26 cellular contexts compared by ENCODE assay signal in genomic region chr3:15391007-15391406, GRCh38. TPM values are rescaled to one million over a fixed set of nuclear protein-coding genes. Genes with fewer than 3 reads are reported as not detected.
A peak's percentile ranks its signal among the peaks of the same experiment; 100 is the strongest.
DNase-seq lines count a peak whose midpoint lies in the region; ATAC-seq, FAIRE-seq and TF ChIP-seq lines count a peak whose summit lies in the region.
"Had no signal": no experiment of that assay in that cellular context is flagged by ENCODE, and none has a peak within 500 bp of the region (broad histone marks: within the 10 kb centered on the region; RNA-seq: fewer than 3 reads in every experiment).

No MANE protein-coding gene starts in this region.

- no peaks in the 10 kb centered on the region for H3K79me1 ChIP-seq in mesenchymal stem cell (replicated peaks; ENCODE audit: low read length, poor library complexity, severe bottlenecking)

- no peak overlapping the region for H4K8ac ChIP-seq in mesenchymal stem cell (ENCODE audit: low read length)

- H2BK15ac ChIP-seq in mesenchymal stem cell (ENCODE audit: low read depth, poor library complexity, severe bottlenecking): no peak overlapping the region

- H2BK120ac ChIP-seq in mesenchymal stem cell (ENCODE audit: low read depth, low read length): no peak overlapping the region

- no peak for FAIRE-seq in kidney (lab: Jason Lieb, UNC)
- FAIRE-seq: A549, GM12892, H54 had no signal

- H3K27me3 Mint-ChIP-seq in stimulated activated naive B cell treated with anti-CD40 and anti-IgM and Interleukin-4, amounts not matched to agents 10 μg/mL and 1 μg/mL and 100 μg/mL, for 72 hours: no peaks in the 10 kb centered on the region
- no peaks in the 10 kb centered on the region for H3K27me3 Mint-ChIP-seq in type B pancreatic cell

- H3K36me3 Mint-ChIP-seq in stimulated activated naive B cell treated with anti-CD40 and anti-IgM and Interleukin-4, amounts not matched to agents 10 μg/mL and 1 μg/mL and 100 μg/mL, for 72 hours: peaks cover 6 to 20% of the 10 kb centered on the region in 2 donors
- peaks cover 8% of the 10 kb centered on the region for H3K36me3 Mint-ChIP-seq in type B pancreatic cell
- H3K36me3 Mint-ChIP-seq: CD8-positive, alpha-beta T cell had no signal

- no peak overlapping the region for H3K4me3 Mint-ChIP-seq in stimulated activated naive B cell treated with anti-CD40 and anti-IgM and Interleukin-4, amounts not matched to agents 10 μg/mL and 1 μg/mL and 100 μg/mL, for 72 hours
- no peak overlapping the region for H3K4me3 Mint-ChIP-seq in type B pancreatic cell
- H3K4me3 Mint-ChIP-seq: CD8-positive, alpha-beta T cell had no signal

- H2BK12ac ChIP-seq in mesenchymal stem cell (ENCODE audit: low read length in 2 of 2): no peak overlapping the region

- H3K4me3 ChIP-seq in mesenchymal stem cell (ENCODE audit: insufficient read depth in 1 of 2, low read depth in 1 of 2, low read length in 2 of 2): peak overlapping the region in 1 of 2 experiments; percentile 23
- no peak overlapping the region for H3K4me3 ChIP-seq in kidney (ENCODE audit: low read length in 2 of 2)
- H3K4me3 ChIP-seq: A549, MG63, PC-9, SJCRH30 had no signal

- no peaks in the 10 kb centered on the region for H3K27me3 ChIP-seq in mesenchymal stem cell (ENCODE audit: control insufficient read depth in 1 of 2, insufficient read depth in 1 of 2, low read length in 2 of 2)
- H3K27me3 ChIP-seq: MG63, SJCRH30 had no signal

- no peak overlapping the region for H3K27ac ChIP-seq in mesenchymal stem cell (ENCODE audit: low read length, poor library complexity, severe bottlenecking)
- no peak overlapping the region for H3K27ac ChIP-seq in kidney (ENCODE audit: low read depth in 2 of 2, low read length in 2 of 2)
- H3K27ac ChIP-seq: A549, C4-2B, HL-60, PC-9, SJCRH30 had no signal

- TF ChIP-seq CTCF in type B pancreatic cell (conservative IDR thresholded peaks at IDR 0.05) (no peak), kidney (IDR thresholded peaks at IDR 0.05; ENCODE audit: borderline replicate concordance, extremely low read depth, insufficient read depth) (no peak)

- in situ Hi-C loops in SK-MEL-5 (cut with HindIII; ENCODE audit: low pct_unique_long_range_greater_than_20kb, low sequenced_read_pairs): no loop called here

- intact Hi-C loops in kidney (cut with DNase I): no loop called here

- no peak overlapping the region for H3K14ac ChIP-seq in mesenchymal stem cell (ENCODE audit: low read length in 2 of 2)

- H3K23ac ChIP-seq in mesenchymal stem cell (ENCODE audit: low read length in 2 of 2): no peak overlapping the region

- no peak overlapping the region for H3K18ac ChIP-seq in mesenchymal stem cell (ENCODE audit: low read depth in 1 of 2, low read length in 2 of 2)

- peak overlapping the region; percentile 31 for H3K27ac Mint-ChIP-seq in stimulated activated naive B cell treated with anti-CD40 and anti-IgM and Interleukin-4, amounts not matched to agents 10 μg/mL and 1 μg/mL and 100 μg/mL, for 72 hours
- H3K27ac Mint-ChIP-seq in type B pancreatic cell: no peak overlapping the region
- H3K27ac Mint-ChIP-seq: CD8-positive, alpha-beta T cell had no signal

- H2AFZ ChIP-seq in mesenchymal stem cell (ENCODE audit: low read depth, low read length): no peak overlapping the region
- H2AFZ ChIP-seq: PC-9 had no signal

- no peak overlapping the region for H4K91ac ChIP-seq in mesenchymal stem cell (ENCODE audit: low read length)

- H3K4me2 ChIP-seq in mesenchymal stem cell (ENCODE audit: low read length, poor library complexity, severe bottlenecking): no peak overlapping the region
- H3K4me2 ChIP-seq: A549, PC-9 had no signal

- H3K9me3 Mint-ChIP-seq in stimulated activated naive B cell treated with anti-CD40 and anti-IgM and Interleukin-4, amounts not matched to agents 10 μg/mL and 1 μg/mL and 100 μg/mL, for 72 hours: peaks cover 2 to 3% of the 10 kb centered on the region in 2 donors
- H3K9me3 Mint-ChIP-seq in type B pancreatic cell: no peaks in the 10 kb centered on the region

- no peaks in the 10 kb centered on the region for H3K36me3 ChIP-seq in mesenchymal stem cell (ENCODE audit: control insufficient read depth in 1 of 2, insufficient read depth in 2 of 2, low read depth in 1 of 2, low read length in 2 of 2)
- H3K36me3 ChIP-seq in kidney (ENCODE audit: control insufficient read depth in 1 of 2, insufficient read depth in 2 of 2, low read length in 2 of 2): no peaks in the 10 kb centered on the region
- H3K36me3 ChIP-seq: MG63, SJCRH30 had no signal

- 92% methylated on average over 5 of the region's 5 CpGs for WGBS in mesenchymal stem cell

- no peak overlapping the region for H3K4ac ChIP-seq in mesenchymal stem cell (ENCODE audit: low read depth in 1 of 2, low read length in 2 of 2)

- H3K4me1 Mint-ChIP-seq in stimulated activated naive B cell treated with anti-CD40 and anti-IgM and Interleukin-4, amounts not matched to agents 10 μg/mL and 1 μg/mL and 100 μg/mL, for 72 hours: peaks cover 33 to 53% of the 10 kb centered on the region in 2 donors
- H3K4me1 Mint-ChIP-seq in type B pancreatic cell (ENCODE audit: unreplicated experiment): no peaks in the 10 kb centered on the region

- H2BK5ac ChIP-seq in mesenchymal stem cell (ENCODE audit: low read depth, low read length, poor library complexity, severe bottlenecking): no peak overlapping the region

- DNase-seq in COLO829 (ENCODE audit: low spot score) (peak; percentile 32), SK-MEL-5 (ENCODE audit: low read depth, low spot score) (peak; percentile 91), mesenchymal stem cell (no peak), HUDEP-2 (lab: John Stamatoyannopoulos, UW; ENCODE audit: unreplicated experiment in 76 of 76) (no peak), type B pancreatic cell (ENCODE audit: extremely low spot score, unreplicated experiment) (no peak), kidney (no peak)
- no peak for DNase-seq in stimulated activated naive B cell treated with anti-CD40 and anti-IgM and Interleukin-4, amounts not matched to agents 10 μg/mL and 1 μg/mL and 100 μg/mL, for 72 hours
- DNase-seq: AML-193; Calu3; CD8-positive, alpha-beta T cell; DMS79 treated with DMSO at 0.1 percent for 48 hours; GF-D8; KBM-7; MG63; NCI-H2029; NCI-H446; NCI-H524 treated with DMSO at 0.1 percent for 48 hours; NCI-H774; PC-9; SJCRH30 had no signal

- peak in 1 of 2 donors; percentile 50 for ATAC-seq in stimulated activated naive B cell treated with anti-CD40 and anti-IgM and Interleukin-4, amounts not matched to agents 10 μg/mL and 1 μg/mL and 100 μg/mL, for 72 hours (replicated peaks)
- ATAC-seq in SK-N-SH treated with all-trans-retinoic acid at 6 μM for 48 hours: no peak
- ATAC-seq: A549; CD8-positive, alpha-beta T cell had no signal

- no peak overlapping the region for H2AK5ac ChIP-seq in mesenchymal stem cell (ENCODE audit: low read length, severe bottlenecking)

- H3K4me1 ChIP-seq in mesenchymal stem cell (ENCODE audit: control insufficient read depth, insufficient read depth, low read depth, low read length) (no peaks in the 10 kb centered on the region), kidney (ENCODE audit: control insufficient read depth in 1 of 2, insufficient read depth in 1 of 2, low read depth in 1 of 2, low read length in 2 of 2) (no peaks in the 10 kb centered on the region)
- H3K4me1 ChIP-seq: A549, SJCRH30 had no signal

- H3K9me3 ChIP-seq in mesenchymal stem cell (ENCODE audit: control insufficient read depth, low read length): no peaks in the 10 kb centered on the region
- peaks cover 0 to 5% of the 10 kb centered on the region in 2 donors for H3K9me3 ChIP-seq in kidney (ENCODE audit: control insufficient read depth in 1 of 2, low read length in 2 of 2)
- H3K9me3 ChIP-seq: MG63, SJCRH30 had no signal

- H3K9ac ChIP-seq in mesenchymal stem cell (ENCODE audit: low read length): peak overlapping the region; percentile 72
- no peak overlapping the region for H3K9ac ChIP-seq in kidney (ENCODE audit: low read length in 2 of 2)

TF ChIP-seq in SK-N-SH treated with all-trans-retinoic acid at 6 μM for 48 hours, 23 proteins besides CTCF, POLR2A, EP300 and RAD21 (continues in another document):
- TF ChIP-seq ZFP30 (CRISPR knock-in tag; IDR thresholded peaks at IDR 0.05) (no peak), GLIS3 (CRISPR knock-in tag; IDR thresholded peaks at IDR 0.05) (no peak), OSR1 (CRISPR knock-in tag; IDR thresholded peaks at IDR 0.05) (no peak)

RNA-seq across cellular contexts. Expression of gene METTL6, which starts 36.3 kb away (rescaled TPM):
- 29.2 and 35.3 TPM in 2 replicates for total RNA-seq in SK-MEL-5 (2014; rRNA removed; shearing (Covaris generic))
- 21.8 and 23.0 TPM in 2 replicates for polyA plus RNA-seq in SK-MEL-5 (2015; cell fraction: cytosol; rRNA removed)
- polyA plus RNA-seq in SK-MEL-5 (2015; cell fraction: nucleus; rRNA removed): 13.6 and 25.4 TPM in 2 replicates
- polyA plus RNA-seq in mesenchymal stem cell (2013, experiment 1 of 2): 19.3 TPM
- 18.8 TPM for polyA plus RNA-seq in mesenchymal stem cell (2013, experiment 2 of 2)
- 19.3 and 20.1 TPM in 2 replicates for total RNA-seq in type B pancreatic cell (ENCODE audit: low replicate concordance)
- total RNA-seq in kidney: 18.6 TPM
- 9.7 TPM for polyA plus RNA-seq in kidney (ENCODE audit: insufficient read depth, low read depth, low replicate concordance)

RNA-seq across cellular contexts. Expression of gene EAF1, which starts 36.4 kb away (rescaled TPM):
- total RNA-seq in SK-MEL-5 (2014; rRNA removed; shearing (Covaris generic)): 28.6 and 30.5 TPM in 2 replicates
- polyA plus RNA-seq in SK-MEL-5 (2015; cell fraction: cytosol; rRNA removed): 20.8 and 24.1 TPM in 2 replicates
- polyA plus RNA-seq in SK-MEL-5 (2015; cell fraction: nucleus; rRNA removed): 16.4 and 22.7 TPM in 2 replicates
- polyA plus RNA-seq in mesenchymal stem cell (2013, experiment 1 of 2): 11.7 TPM
- 11.0 TPM for polyA plus RNA-seq in mesenchymal stem cell (2013, experiment 2 of 2)
- total RNA-seq in type B pancreatic cell (ENCODE audit: low replicate concordance) (23.1 and 23.5 TPM in 2 replicates), kidney (16.1 TPM)
- polyA plus RNA-seq in kidney (ENCODE audit: insufficient read depth, low read depth, low replicate concordance): 8.3 TPM

RNA-seq across cellular contexts. Expression of gene SH3BP5, which starts 58.6 kb away (rescaled TPM):
- total RNA-seq in SK-MEL-5 (2014; rRNA removed; shearing (Covaris generic)): 48.2 and 49.3 TPM in 2 replicates
- polyA plus RNA-seq in SK-MEL-5 (2015; cell fraction: cytosol; rRNA removed): 83.2 and 101 TPM in 2 replicates
- polyA plus RNA-seq in SK-MEL-5 (2015; cell fraction: nucleus; rRNA removed): 57.7 and 70.2 TPM in 2 replicates
- 8.4 TPM for polyA plus RNA-seq in mesenchymal stem cell (2013, experiment 1 of 2)
- 8.4 TPM for polyA plus RNA-seq in mesenchymal stem cell (2013, experiment 2 of 2)
- total RNA-seq in type B pancreatic cell (ENCODE audit: low replicate concordance): 31.2 and 33.4 TPM in 2 replicates
- 109 TPM for total RNA-seq in kidney
- polyA plus RNA-seq in kidney (ENCODE audit: insufficient read depth, low read depth, low replicate concordance): 39.1 TPM

Comparison
In these comparisons a context has a peak if more than half of its experiments do, and no peak if none do; other contexts are left out.
1. DNase-seq: peak in COLO829 (single experiment) and SK-MEL-5 (single experiment); none in mesenchymal stem cell (single experiment), stimulated activated naive B cell treated with anti-CD40 and anti-IgM and Interleukin-4, amounts not matched to agents 10 μg/mL and 1 μg/mL and 100 μg/mL, for 72 hours (single experiment), HUDEP-2 (0 of 76), type B pancreatic cell (single experiment) and kidney (single experiment).